In the genomic region with DNA sequence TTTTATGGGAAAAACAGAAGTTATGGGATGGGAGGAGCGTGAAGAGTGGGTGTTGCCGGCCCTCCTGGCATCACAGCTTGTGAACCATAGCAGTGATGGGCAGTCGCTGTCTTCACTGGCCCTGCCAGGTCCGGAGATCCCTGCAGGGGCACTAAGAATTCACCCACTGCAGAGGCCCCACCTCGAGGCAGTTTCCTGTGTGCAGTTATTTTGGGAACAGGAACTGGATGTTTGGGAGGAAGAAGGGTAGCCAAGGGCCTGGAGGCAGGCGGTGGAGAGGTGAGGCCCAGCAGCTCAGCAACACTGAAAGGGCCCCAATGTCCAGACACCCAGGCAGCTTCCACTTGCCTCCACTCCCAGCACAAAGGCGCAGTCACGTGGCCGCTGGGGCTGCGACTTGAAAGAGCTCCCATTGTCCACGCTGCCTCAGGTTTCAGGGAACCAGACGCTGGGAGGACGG, we compare ENCODE assay signal across 10 cellular contexts.
A peak's percentile ranks its signal among the peaks of the same experiment; 100 is the strongest.
DNase-seq lines count a peak whose midpoint lies in the region; ATAC-seq and TF ChIP-seq lines count a peak whose summit lies in the region.
"Had no signal": no experiment of that assay in that cellular context is flagged by ENCODE, and none has a peak within 500 bp of the region (broad histone marks: within the 10 kb centered on the region; RNA-seq: fewer than 3 reads in every experiment).

No MANE protein-coding gene starts in this region.

- no peak overlapping the region for H2BK20ac ChIP-seq in H9 (ENCODE audit: low read depth, low read length, poor library complexity, severe bottlenecking)

- H3K4ac ChIP-seq in H9 (ENCODE audit: low read depth, low read length) = no peak overlapping the region

- no peak overlapping the region for H3K14ac ChIP-seq in H9 (ENCODE audit: insufficient read depth, low read length)

- peaks cover 2% of the 10 kb centered on the region; the same call in 1 of the 2 replicates for H3K27me3 Mint-ChIP-seq in H9 (ENCODE audit: low read depth)

- no peaks in the 10 kb centered on the region for H3K79me1 ChIP-seq in H9 (ENCODE audit: insufficient read depth, low read depth, low read length, poor library complexity, severe bottlenecking)

- H3K4me3 Mint-ChIP-seq in H9 = no peak overlapping the region

- no peak overlapping the region for H2BK15ac ChIP-seq in H9 (ENCODE audit: low read depth, low read length)

- intact Hi-C loops in sciatic nerve (cut with DNase I) = no loop called here

- peaks cover 8 to 10% of the 10 kb centered on the region in 2 experiments for H3K4me1 Mint-ChIP-seq in H9

- no peak overlapping the region for H4K8ac ChIP-seq in H9 (replicated peaks; ENCODE audit: insufficient read length, low read depth, low read length)

- H3K56ac ChIP-seq in H9 (ENCODE audit: insufficient read length, low read depth, low read length) = no peak overlapping the region

- H4K20me1 ChIP-seq in H9 (ENCODE audit: control insufficient read depth, insufficient read depth, insufficient read length) = no peaks in the 10 kb centered on the region

- no peak overlapping the region for H3K23ac ChIP-seq in H9 (ENCODE audit: insufficient read length, low read depth, low read length)

- no peak overlapping the region for H3K9ac ChIP-seq in H9 (ENCODE audit: extremely low read depth, insufficient read length, low read length)

- H2BK5ac ChIP-seq in H9 (ENCODE audit: insufficient read length, low read length) = no peak overlapping the region

- no peaks in the 10 kb centered on the region for H3K23me2 ChIP-seq in H9 (ENCODE audit: insufficient read length, low read depth, low read length, poor library complexity, severe bottlenecking)

- H4K91ac ChIP-seq in H9 (ENCODE audit: insufficient read length, low read depth, low read length) = no peak overlapping the region

- TF ChIP-seq CTCF in H9 (conservative IDR thresholded peaks at IDR 0.05) = no peak

- H2BK12ac ChIP-seq in H9 (ENCODE audit: insufficient read length, low read depth, low read length) = no peak overlapping the region

- no peak overlapping the region for H3K27ac ChIP-seq in H9 (ENCODE audit: insufficient read length, low read depth, low read length)
- H3K27ac ChIP-seq: HL-60, VCaP had no signal

- H3K9me3 ChIP-seq in H9 (ENCODE audit: control insufficient read depth, low read depth, low read length) = no peaks in the 10 kb centered on the region

- no peak overlapping the region for H2AK5ac ChIP-seq in H9 (ENCODE audit: insufficient read length, low read length)

- no CpG with 5 or more reads among the region's 13 CpGs for WGBS in H9 (ENCODE audit: extremely low coverage, insufficient read length, low lambda C conversion rate)

- no peak overlapping the region for H2BK120ac ChIP-seq in H9 (ENCODE audit: low read depth, low read length, poor library complexity, severe bottlenecking)

- no peak overlapping the region for H3K18ac ChIP-seq in H9 (ENCODE audit: insufficient read length, low read depth, low read length)

- H3K27ac Mint-ChIP-seq in H9 = no peak overlapping the region

- H2AFZ ChIP-seq in H9 (ENCODE audit: low read length) = no peak overlapping the region

- H3K27me3 ChIP-seq in H9 (ENCODE audit: insufficient read depth, low read length) = no peaks in the 10 kb centered on the region

- no peaks in the 10 kb centered on the region for H3K9me3 Mint-ChIP-seq in H9

- no peaks in the 10 kb centered on the region for H3K79me2 ChIP-seq in H9 (ENCODE audit: insufficient read depth, low read length)

- no peaks in the 10 kb centered on the region for H3K36me3 Mint-ChIP-seq in H9 (ENCODE audit: insufficient read depth in 1 of 3, low read depth in 3 of 3)

- no peak overlapping the region for H3T11ph ChIP-seq in H9 (ENCODE audit: low read length)

- H4K5ac ChIP-seq in H9 (ENCODE audit: insufficient read length, low read depth, low read length) = no peak overlapping the region

- H3K4me1 ChIP-seq in H9 (ENCODE audit: insufficient read depth, low read length) = no peaks in the 10 kb centered on the region

- H3K4me2 ChIP-seq in H9 (ENCODE audit: insufficient read depth, insufficient read length, low read length) = no peak overlapping the region

- DNase-seq in H9 = peak; percentile 42
- peak; percentile 7 to 54 for DNase-seq in T47D (ENCODE audit: low read depth in 1 of 2, low spot score in 1 of 2)
- DNase-seq in inferior parietal cortex (ENCODE audit: extremely low spot score) = peak; percentile 74
- DNase-seq in sciatic nerve (ENCODE audit: low spot score) = peak; percentile 90
- no peak for DNase-seq in GM19240 (ENCODE audit: insufficient read length, low spot score)
- no peak for DNase-seq in iPS-NIHi11 (ENCODE audit: low spot score)
- DNase-seq in effector CD8-positive, alpha-beta T cell (lab: John Stamatoyannopoulos, UW) = no peak

- in situ Hi-C loops in T47D (cut with HindIII; ENCODE audit: low pct_unique_long_range_greater_than_20kb, low sequenced_read_pairs) = no loop called here

- peak; percentile 95 for ATAC-seq in sciatic nerve
- no peak for ATAC-seq in GM18873 (IDR thresholded peaks at IDR 0.05; ENCODE audit: low FRiP score, unreplicated experiment)

Comparison
In these comparisons a context has a peak if more than half of its experiments do, and no peak if none do; other contexts are left out.
1. DNase-seq: peak in H9 (single experiment), T47D (2 of 2), inferior parietal cortex (single experiment) and sciatic nerve (single experiment); none in GM19240 (single experiment), iPS-NIHi11 (single experiment) and effector CD8-positive, alpha-beta T cell (single experiment).